In genomic region chr19:18790566-18791314, GRCh38 we compare ENCODE assay signal across 11 cellular contexts. TPM values are rescaled to one million over a fixed set of nuclear protein-coding genes. Genes with fewer than 3 reads are reported as not detected.
DNase-seq lines count a peak whose midpoint lies in the region; ATAC-seq and TF ChIP-seq lines count a peak whose summit lies in the region.
"Had no signal": no experiment of that assay in that cellular context is flagged by ENCODE, and none has a peak within 500 bp of the region (broad histone marks: within the 10 kb centered on the region; RNA-seq: fewer than 3 reads in every experiment).

COMP (minus strand) TSS chr19:18791305; CDS start chr19:18791269, 36 bp downstream.

- H3K36me3 ChIP-seq in Caco-2 (ENCODE audit: control insufficient read depth, insufficient read depth, low read length) (no peaks in the 10 kb centered on the region), SK-N-MC (ENCODE audit: insufficient read depth, low read length) (no peaks in the 10 kb centered on the region), sigmoid colon (no peaks in the 10 kb centered on the region), Karpas-422 (ENCODE audit: insufficient read depth, low read length) (no peaks in the 10 kb centered on the region)

- ATAC-seq in right cardiac atrium (no peak), HG02642 (IDR thresholded peaks at IDR 0.05; ENCODE audit: poor library complexity, unreplicated experiment) (no peak)

- H3K4me2 ChIP-seq in Karpas-422 (ENCODE audit: low read depth, low read length, poor library complexity, severe bottlenecking), result no peak within 1 kb of the TSS

- peaks cover 9% of the 10 kb centered on the region; the same call in 1 of the 2 replicates for H3K4me1 ChIP-seq in Caco-2
- peaks cover 2% of the 10 kb centered on the region for H3K4me1 ChIP-seq in right cardiac atrium (ENCODE audit: control insufficient read depth, insufficient read depth, low read length)
- peaks cover 0 to 48% (median 43%) of the 10 kb centered on the region in 4 donors for H3K4me1 ChIP-seq in sigmoid colon
- no peaks in the 10 kb centered on the region for H3K4me1 ChIP-seq in Karpas-422 (ENCODE audit: low read length)

- TF ChIP-seq CTCF in Caco-2 (IDR thresholded peaks at IDR 0.05; ENCODE audit: insufficient read depth in 1 of 2, low read depth in 1 of 2, low read length in 1 of 2, severe bottlenecking in 1 of 2, unreplicated experiment in 1 of 2) (no peak), sigmoid colon (IDR thresholded peaks at IDR 0.05) (no peak)

- WGBS in right cardiac atrium, result 3% methylated on average over 61 of the region's 61 CpGs
- 3% methylated on average over 61 of the region's 61 CpGs for WGBS in sigmoid colon, 2 donors

- POLR2A ChIA-PET in Caco-2 (lab: Charles Lee), result no interaction called here

- no peaks in the 10 kb centered on the region for H3K79me2 ChIP-seq in Karpas-422 (ENCODE audit: low read length)

- TF ChIP-seq EP300 in sigmoid colon (IDR thresholded peaks at IDR 0.05), result no peak

- H3K27ac Mint-ChIP-seq in Caco-2 (ENCODE audit: unreplicated experiment), result no peak within 1 kb of the TSS

- H3K9me2 ChIP-seq in Karpas-422 (replicated peaks; ENCODE audit: insufficient read depth, low read length), result no peaks in the 10 kb centered on the region

- H3K27me3 ChIP-seq in Caco-2 (replicated peaks; ENCODE audit: control insufficient read depth, insufficient read depth, low read length) (peaks cover 2% of the 10 kb centered on the region), right cardiac atrium (ENCODE audit: control insufficient read depth, insufficient read depth) (no peaks in the 10 kb centered on the region), sigmoid colon (peaks cover 52 to 99% (median 78%) of the 10 kb centered on the region in 3 donors), Karpas-422 (ENCODE audit: low read length) (no peaks in the 10 kb centered on the region)

- H4K20me1 ChIP-seq in Karpas-422 (ENCODE audit: insufficient read depth, low read depth, low read length), result no peaks in the 10 kb centered on the region

- H3K9me3 Mint-ChIP-seq in Caco-2 (ENCODE audit: unreplicated experiment), result no peaks in the 10 kb centered on the region

- no peak for TF ChIP-seq POLR2A in sigmoid colon (IDR thresholded peaks at IDR 0.05)

- H3K4me1 Mint-ChIP-seq in Caco-2 (ENCODE audit: low read depth, unreplicated experiment), result peaks cover 15% of the 10 kb centered on the region

- peaks cover 21% of the 10 kb centered on the region for H3K27me3 Mint-ChIP-seq in Caco-2 (ENCODE audit: insufficient read depth, unreplicated experiment)

- no peaks in the 10 kb centered on the region for H3K9me3 ChIP-seq in Caco-2
- no peaks in the 10 kb centered on the region for H3K9me3 ChIP-seq in SK-N-MC (ENCODE audit: low read depth, low read length)
- no peaks in the 10 kb centered on the region for H3K9me3 ChIP-seq in right cardiac atrium (ENCODE audit: control insufficient read depth, low read length)
- no peaks in the 10 kb centered on the region for H3K9me3 ChIP-seq in sigmoid colon
- H3K9me3 ChIP-seq in Karpas-422 (ENCODE audit: low read length), result no peaks in the 10 kb centered on the region

- H2AFZ ChIP-seq in Karpas-422 (ENCODE audit: low read length), result no peak within 1 kb of the TSS

- BruUV-seq in Caco-2 (replicated peaks; lab: Mats Ljungman, UMichigan), result no TSS peak

- H3K27ac ChIP-seq in SK-N-MC (no peak within 1 kb of the TSS), right cardiac atrium (ENCODE audit: low read length) (no peak within 1 kb of the TSS), sigmoid colon (no peak within 1 kb of the TSS), Karpas-422 (ENCODE audit: low read length) (no peak within 1 kb of the TSS)

- H3K9ac ChIP-seq in SK-N-MC (ENCODE audit: insufficient read length) (no peak within 1 kb of the TSS), Karpas-422 (ENCODE audit: low read length) (no peak within 1 kb of the TSS)

- CTCF ChIA-PET in Caco-2 (lab: Charles Lee), result no interaction called here

- peak within 1 kb of the TSS; percentile 73 for H3K4me3 Mint-ChIP-seq in Caco-2 (ENCODE audit: unreplicated experiment)

- H3K4me3 ChIP-seq in Caco-2 (ENCODE audit: low read depth, low read length) (peak within 1 kb of the TSS; percentile 25), SK-N-MC (peak within 1 kb of the TSS; percentile 63), right cardiac atrium (ENCODE audit: low read length) (peak within 1 kb of the TSS; percentile 37), sigmoid colon (peak within 1 kb of the TSS in 3 of 4 donors; percentile 5 to 40 (median 32)), Karpas-422 (ENCODE audit: low read length) (no peak within 1 kb of the TSS)
- H3K4me3 ChIP-seq: K562 had no signal

- intact Hi-C loops in Caco-2 (cut with micrococcal nuclease; ENCODE audit: unreplicated experiment) (no loop called here), right cardiac atrium (cut with DNase I) (no loop called here), sigmoid colon (cut with DNase I) (no loop called here)

- H3K36me3 Mint-ChIP-seq in Caco-2 (ENCODE audit: insufficient read depth, unreplicated experiment), result no peaks in the 10 kb centered on the region

- DNase-seq in Caco-2, result no peak
- DNase-seq in SK-N-MC (ENCODE audit: low read depth, low spot score), result no peak
- peak in 2 of 3 donors; percentile 42 to 56 for DNase-seq in right cardiac atrium
- no peak for DNase-seq in sigmoid colon
- no peak for DNase-seq in amniotic stem cell (lab: John Stamatoyannopoulos, UW)
- DNase-seq in Karpas-422, result no peak
- DNase-seq in NCI-H446 (lab: John Stamatoyannopoulos, UW), result no peak
- DNase-seq: HCEC 1CT had no signal

RNA-seq across cellular contexts. Expression of gene COMP, which starts in this region (rescaled TPM):
- 0.14 and 0.16 TPM in 2 replicates for total RNA-seq in Caco-2 (2022)
- total RNA-seq in right cardiac atrium, result 10 to 100 TPM in 1 of 4 donors, 1 to 10 TPM in 3; 1.5 to 13.7 (median 4.7) TPM
- polyA plus RNA-seq in right cardiac atrium, result 2.2 TPM
- 1 to 10 TPM in 2 of 4 donors, under 1 TPM in 2; 0.54 to 6.9 (median 1.0) TPM for total RNA-seq in sigmoid colon
- under 1 TPM in 1 of 3 donors, not detected in 2; 0.22 TPM for polyA plus RNA-seq in sigmoid colon
- total RNA-seq in Karpas-422 (2014; rRNA removed; shearing (Covaris generic); ENCODE audit: low replicate concordance), result not detected in 2 replicates
- total RNA-seq: epithelial cell of proximal tubule had no signal
- polyA plus RNA-seq: K562 had no signal

Comparison
In these comparisons a context has a peak if more than half of its experiments do, and no peak if none do; other contexts are left out.
1. DNase-seq: peak in right cardiac atrium (2 of 3); none in Caco-2 (0 of 2), SK-N-MC (single experiment), sigmoid colon (single experiment), amniotic stem cell (single experiment), Karpas-422 (single experiment) and NCI-H446 (0 of 2).